In genomic region chr2:205613970-205614559, GRCh38 we compare ENCODE assay signal across 16 cellular contexts.
"Had no signal": no experiment of that assay in that cellular context is flagged by ENCODE, and none has a peak within 500 bp of the region (broad histone marks: within the 10 kb centered on the region; RNA-seq: fewer than 3 reads in every experiment).

No MANE protein-coding gene starts in this region.

- H3K9me3 Mint-ChIP-seq: activated naive CD4-positive, alpha-beta T cell treated with anti-CD3 and anti-CD28 coated beads, Interleukin-2, amount 50 U/mL, for 24 hours; memory B cell; natural killer cell treated with Interleukin-12 subunit alpha and Interleukin-12 subunit beta and Interleukin-15 and Interleukin-18, amount 100 ng/mL, for 72 hours had no signal

- H3K36me3 ChIP-seq: adrenal gland, left ventricle myocardium inferior, suprapubic skin had no signal

- H3K27me3 Mint-ChIP-seq: activated naive CD4-positive, alpha-beta T cell treated with anti-CD3 and anti-CD28 coated beads, Interleukin-2, amount 50 U/mL, for 24 hours had no signal

- H3K4me3 Mint-ChIP-seq: activated CD8-positive, alpha-beta memory T cell treated with anti-CD3 and anti-CD28 coated beads, Interleukin-2, amount 10 ng/mL, durations not matched to agents 7 days and 5 days; activated naive CD4-positive, alpha-beta T cell treated with anti-CD3 and anti-CD28 coated beads, Interleukin-2, amount 50 U/mL, for 24 hours; memory B cell; natural killer cell treated with Interleukin-12 subunit alpha and Interleukin-12 subunit beta and Interleukin-15 and Interleukin-18, amount 100 ng/mL, for 72 hours had no signal

- DNase-seq: activated CD8-positive, alpha-beta memory T cell treated with anti-CD3 and anti-CD28 coated beads, Interleukin-2, amount 10 ng/mL, durations not matched to agents 7 days and 5 days; activated effector memory CD4-positive, alpha-beta T cell treated with anti-CD3 and anti-CD28 coated beads, Interleukin-2, amount 50 U/mL, for 16 hours; activated T-cell treated with anti-CD3 and anti-CD28 coated beads, Interleukin-2, amount 50 U/mL, for 1 hour; adrenal gland; erythroblast; hippocampal formation; left ventricle myocardium inferior; psoas muscle; SHP77 treated with DMSO at 0.1 percent for 48 hours; stimulated activated CD4-positive, alpha-beta T cell treated with anti-CD3 and anti-CD28 coated beads, Interleukin-1b, Interleukin-23, amount 100 ng/mL, for 48 hours had no signal

- H3K9me3 ChIP-seq: adrenal gland, left ventricle myocardium inferior, psoas muscle, suprapubic skin had no signal

- H3K27me3 ChIP-seq: adrenal gland, suprapubic skin had no signal

- H3K27ac Mint-ChIP-seq: activated CD8-positive, alpha-beta memory T cell treated with anti-CD3 and anti-CD28 coated beads, Interleukin-2, amount 10 ng/mL, durations not matched to agents 7 days and 5 days; activated naive CD4-positive, alpha-beta T cell treated with anti-CD3 and anti-CD28 coated beads, Interleukin-2, amount 50 U/mL, for 24 hours; memory B cell; natural killer cell treated with Interleukin-12 subunit alpha and Interleukin-12 subunit beta and Interleukin-15 and Interleukin-18, amount 100 ng/mL, for 72 hours had no signal

- H3K4me1 Mint-ChIP-seq: memory B cell had no signal

- H3K4me3 ChIP-seq: adrenal gland, left ventricle myocardium inferior, psoas muscle, suprapubic skin had no signal

- H3K36me3 Mint-ChIP-seq: activated CD8-positive, alpha-beta memory T cell treated with anti-CD3 and anti-CD28 coated beads, Interleukin-2, amount 10 ng/mL, durations not matched to agents 7 days and 5 days; activated naive CD4-positive, alpha-beta T cell treated with anti-CD3 and anti-CD28 coated beads, Interleukin-2, amount 50 U/mL, for 24 hours; memory B cell; natural killer cell treated with Interleukin-12 subunit alpha and Interleukin-12 subunit beta and Interleukin-15 and Interleukin-18, amount 100 ng/mL, for 72 hours had no signal

- H3K27ac ChIP-seq: adrenal gland, left ventricle myocardium inferior, psoas muscle, suprapubic skin had no signal

- H3K4me1 ChIP-seq: adrenal gland, left ventricle myocardium inferior, psoas muscle, suprapubic skin had no signal

- ATAC-seq: activated CD4-positive, CD25-positive, alpha-beta regulatory T cell treated with anti-CD3 and anti-CD28 coated beads, Interleukin-2, amount 50 U/mL, for 24 hours; activated CD8-positive, alpha-beta memory T cell treated with anti-CD3 and anti-CD28 coated beads, Interleukin-2, amount 10 ng/mL, durations not matched to agents 7 days and 5 days; natural killer cell treated with Interleukin-12 subunit alpha and Interleukin-12 subunit beta and Interleukin-15 and Interleukin-18, amount 100 ng/mL, for 72 hours; psoas muscle; sciatic nerve had no signal
